ENCODE assay signal across 30 cellular contexts in genomic region chr10:63972949-63973827, GRCh38.
"Had no signal": no experiment of that assay in that cellular context is flagged by ENCODE, and none has a peak within 500 bp of the region (broad histone marks: within the 10 kb centered on the region; RNA-seq: fewer than 3 reads in every experiment).

No MANE protein-coding gene starts in this region.

- H3K4me1 ChIP-seq: esophagus squamous epithelium, parathyroid adenoma, stomach, upper lobe of left lung had no signal

- H3K36me3 ChIP-seq: brain microvascular endothelial cell, esophagus squamous epithelium, spleen, stomach, thyroid gland, upper lobe of left lung had no signal

- H3K27ac ChIP-seq: brain microvascular endothelial cell, esophagus squamous epithelium, parathyroid adenoma, spleen, stomach, thyroid gland, upper lobe of left lung had no signal

- H3K4me1 Mint-ChIP-seq: activated CD4-positive, alpha-beta memory T cell treated with anti-CD3 and anti-CD28 coated beads, Interleukin-2, amount 10 ng/mL, durations not matched to agents 7 days and 5 days; activated CD4-positive, alpha-beta T cell treated with anti-CD3 and anti-CD28 coated beads, Interleukin-2, amount 10 ng/mL, durations not matched to agents 7 days and 5 days; activated T-helper 17 cell treated with anti-CD3 and anti-CD28 coated beads, Interleukin-2, amount 50 U/mL, for 72 hours; mesothelial cell of epicardium; naive B cell; neural crest cell had no signal

- H3K4me3 ChIP-seq: esophagus squamous epithelium, spleen, stomach, thyroid gland, upper lobe of left lung had no signal

- H3K27me3 ChIP-seq: brain microvascular endothelial cell, esophagus squamous epithelium, spleen, stomach, thyroid gland, upper lobe of left lung had no signal

- H3K4me3 Mint-ChIP-seq: activated CD4-positive, alpha-beta memory T cell treated with anti-CD3 and anti-CD28 coated beads, Interleukin-2, amount 10 ng/mL, durations not matched to agents 7 days and 5 days; activated CD4-positive, alpha-beta T cell treated with anti-CD3 and anti-CD28 coated beads, Interleukin-2, amount 10 ng/mL, durations not matched to agents 7 days and 5 days; activated T-cell treated with anti-CD3 and anti-CD28 coated beads, Interleukin-2, amount 50 U/mL, for 24 hours; activated T-helper 17 cell treated with anti-CD3 and anti-CD28 coated beads, Interleukin-2, amount 50 U/mL, for 72 hours; dendritic cell treated with granulocyte-macrophage colony-stimulating factor and Interleukin-4, amounts not matched to agents 40 ng/mL and 50 ng/mL, for 4 days; mesothelial cell of epicardium; naive B cell; neural crest cell; T-helper 1 cell treated with Interleukin-12 subunit alpha and Interleukin-12 subunit beta and Interleukin-4 antibody, amounts not matched to agents 30 μg/mL and 1 μg/mL, for 36 hours had no signal

- H3K27me3 Mint-ChIP-seq: activated CD4-positive, alpha-beta memory T cell treated with anti-CD3 and anti-CD28 coated beads, Interleukin-2, amount 10 ng/mL, durations not matched to agents 7 days and 5 days; activated CD4-positive, alpha-beta T cell treated with anti-CD3 and anti-CD28 coated beads, Interleukin-2, amount 10 ng/mL, durations not matched to agents 7 days and 5 days; dendritic cell treated with granulocyte-macrophage colony-stimulating factor and Interleukin-4, amounts not matched to agents 40 ng/mL and 50 ng/mL, for 4 days had no signal

- H3K9me3 ChIP-seq: esophagus squamous epithelium, thyroid gland, upper lobe of left lung had no signal

- DNase-seq: activated CD4-positive, alpha-beta memory T cell treated with anti-CD3 and anti-CD28 coated beads, Interleukin-2, amount 10 ng/mL, durations not matched to agents 7 days and 5 days; activated CD4-positive, alpha-beta T cell treated with anti-CD3 and anti-CD28 coated beads for 1 hour; activated CD4-positive, alpha-beta T cell treated with anti-CD3 and anti-CD28 coated beads, Interleukin-2, amount 10 ng/mL, durations not matched to agents 7 days and 5 days; activated CD8-positive, alpha-beta memory T cell treated with anti-CD3 and anti-CD28 coated beads, Interleukin-2, amount 50 U/mL, for 48 hours; activated gamma-delta T cell treated with Interleukin-2 at 50 U/mL for 16 hours; activated naive CD4-positive, alpha-beta T cell treated with anti-CD3 and anti-CD28 coated beads, Interleukin-2, amount 50 U/mL, for 16 hours; activated T-cell treated with anti-CD3 and anti-CD28 coated beads, Interleukin-2, amount 50 U/mL, for 24 hours; amniotic stem cell; brain microvascular endothelial cell; caudate nucleus; esophagus squamous epithelium; foreskin melanocyte; islet precursor cell; left cardiac atrium; naive B cell; occipital lobe; right cardiac atrium; spleen; stimulated activated CD4-positive, alpha-beta T cell treated with anti-CD3 and anti-CD28 coated beads, Interleukin-4, amount 100 ng/mL, for 1 hour; stomach; SW 1271; T-helper 9 cell; thyroid gland had no signal

- ATAC-seq: activated T-helper 17 cell treated with anti-CD3 and anti-CD28 coated beads, Interleukin-2, amount 50 U/mL, for 72 hours; left cardiac atrium; right cardiac atrium had no signal

- H3K9me3 Mint-ChIP-seq: activated CD4-positive, alpha-beta memory T cell treated with anti-CD3 and anti-CD28 coated beads, Interleukin-2, amount 10 ng/mL, durations not matched to agents 7 days and 5 days; activated CD4-positive, alpha-beta T cell treated with anti-CD3 and anti-CD28 coated beads, Interleukin-2, amount 10 ng/mL, durations not matched to agents 7 days and 5 days; activated T-cell treated with anti-CD3 and anti-CD28 coated beads, Interleukin-2, amount 50 U/mL, for 24 hours; dendritic cell treated with granulocyte-macrophage colony-stimulating factor and Interleukin-4, amounts not matched to agents 40 ng/mL and 50 ng/mL, for 4 days; T-helper 1 cell treated with Interleukin-12 subunit alpha and Interleukin-12 subunit beta and Interleukin-4 antibody, amounts not matched to agents 30 μg/mL and 1 μg/mL, for 36 hours had no signal

- H3K36me3 Mint-ChIP-seq: mesothelial cell of epicardium, naive B cell had no signal

- H3K27ac Mint-ChIP-seq: activated CD4-positive, alpha-beta memory T cell treated with anti-CD3 and anti-CD28 coated beads, Interleukin-2, amount 10 ng/mL, durations not matched to agents 7 days and 5 days; activated CD4-positive, alpha-beta T cell treated with anti-CD3 and anti-CD28 coated beads, Interleukin-2, amount 10 ng/mL, durations not matched to agents 7 days and 5 days; activated T-cell treated with anti-CD3 and anti-CD28 coated beads, Interleukin-2, amount 50 U/mL, for 24 hours; activated T-helper 17 cell treated with anti-CD3 and anti-CD28 coated beads, Interleukin-2, amount 50 U/mL, for 72 hours; dendritic cell treated with granulocyte-macrophage colony-stimulating factor and Interleukin-4, amounts not matched to agents 40 ng/mL and 50 ng/mL, for 4 days; mesothelial cell of epicardium; naive B cell; T-helper 1 cell treated with Interleukin-12 subunit alpha and Interleukin-12 subunit beta and Interleukin-4 antibody, amounts not matched to agents 30 μg/mL and 1 μg/mL, for 36 hours had no signal
